In the genomic region with DNA sequence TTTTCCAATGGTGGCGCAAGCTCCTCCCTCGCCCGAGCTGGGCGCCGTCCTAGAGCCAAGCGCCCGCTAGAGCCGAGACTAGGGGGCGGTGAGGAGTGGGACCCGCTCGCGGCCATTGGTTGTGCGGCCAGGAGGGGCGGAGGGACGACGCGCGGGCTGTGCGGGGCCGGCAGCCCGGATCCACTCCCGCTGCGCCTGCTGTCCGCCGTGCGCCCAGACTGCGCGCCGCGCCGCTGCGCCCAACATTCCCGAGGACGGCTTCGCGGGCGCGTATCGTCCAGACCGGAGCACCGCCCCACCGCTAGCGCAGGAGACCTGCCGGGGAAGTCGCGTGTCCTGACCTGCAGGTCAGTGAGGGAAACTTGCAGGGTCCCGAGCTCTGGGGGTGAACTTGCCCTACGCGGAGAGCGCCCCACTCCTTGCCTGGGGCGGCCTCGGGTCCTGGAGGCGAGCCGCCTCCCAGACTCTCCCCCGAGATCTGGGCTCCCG, we compare ENCODE assay signal across 10 cellular contexts. TPM values are rescaled to one million over a fixed set of nuclear protein-coding genes. Genes with fewer than 3 reads are reported as not detected.
DNase-seq lines count a peak whose midpoint lies in the region; ATAC-seq, FAIRE-seq and TF ChIP-seq lines count a peak whose summit lies in the region.
"Had no signal": no experiment of that assay in that cellular context is flagged by ENCODE, and none has a peak within 500 bp of the region (broad histone marks: within the 10 kb centered on the region; RNA-seq: fewer than 3 reads in every experiment).

Gene SERTM1, plus strand, starts transcription at position 183 of the 489 bp plus-strand sequence. CDS start 21,059 bp downstream, outside the sequence.

- peaks cover 36% of the 10 kb centered on the region for H3K27me3 Mint-ChIP-seq in activated T-helper 17 cell treated with anti-CD3 and anti-CD28 coated beads, Interleukin-2, amount 50 U/mL, for 72 hours
- H3K27me3 Mint-ChIP-seq in T-cell, result peaks cover 33 to 43% of the 10 kb centered on the region in 2 donors

- H3K4me1 Mint-ChIP-seq in activated T-helper 17 cell treated with anti-CD3 and anti-CD28 coated beads, Interleukin-2, amount 50 U/mL, for 72 hours, result no peaks in the 10 kb centered on the region
- peaks cover 0 to 4% (median 0%) of the 10 kb centered on the region in 3 donors for H3K4me1 Mint-ChIP-seq in T-cell

- peaks cover 0 to 9% (median 0%) of the 10 kb centered on the region in 4 donors for H3K27me3 ChIP-seq in pancreas

- WGBS in pancreas, 2 donors, result 2% methylated on average over 56 of the region's 56 CpGs

- CTCF ChIA-PET in T-cell (lab: Charles Lee), result no interaction called here

- H3K9me3 Mint-ChIP-seq in activated T-helper 17 cell treated with anti-CD3 and anti-CD28 coated beads, Interleukin-2, amount 50 U/mL, for 72 hours, result peaks cover 7% of the 10 kb centered on the region
- peaks cover under 1 to 4% (median 3%) of the 10 kb centered on the region in 3 donors for H3K9me3 Mint-ChIP-seq in T-cell

- H3K36me3 ChIP-seq in pancreas, result no peaks in the 10 kb centered on the region

- no peak within 1 kb of the TSS for H3K27ac ChIP-seq in pancreas

- H3K27ac Mint-ChIP-seq in activated T-helper 17 cell treated with anti-CD3 and anti-CD28 coated beads, Interleukin-2, amount 50 U/mL, for 72 hours, result no peak within 1 kb of the TSS
- H3K27ac Mint-ChIP-seq in T-cell, result peak within 1 kb of the TSS in 1 of 2 donors; percentile 15
- H3K27ac Mint-ChIP-seq: activated naive CD4-positive, alpha-beta T cell treated with anti-CD3 and anti-CD28 coated beads, Interleukin-2, amount 50 U/mL, for 24 hours had no signal

- H3K4me1 ChIP-seq in pancreas, result no peaks in the 10 kb centered on the region

- ATAC-seq in pancreas, result peak in 3 of 4 donors; percentile 25 to 85 (median 74)
- ATAC-seq in activated T-helper 17 cell treated with anti-CD3 and anti-CD28 coated beads, Interleukin-2, amount 50 U/mL, for 72 hours (replicated peaks), result no peak
- ATAC-seq in T-cell (replicated peaks in 1 of 4), result no peak

- no peak for FAIRE-seq in pancreas (lab: Jason Lieb, UNC)
- FAIRE-seq: GM12892 had no signal

- intact Hi-C loops in pancreas (cut with DNase I), result no loop called here

- peak; percentile 38 for DNase-seq in DMS79 treated with DMSO at 0.1 percent for 48 hours (lab: John Stamatoyannopoulos, UW)
- peak; percentile 50 to 79 for DNase-seq in NCI-H524 (lab: John Stamatoyannopoulos, UW)
- DNase-seq in fibroblast of villous mesenchyme (ENCODE audit: low read depth), result peak; percentile 4
- DNase-seq in pancreas, result peak in 2 of 6 donors; percentile 49 to 53
- no peak for DNase-seq in dedifferentiated amniotic fluid mesenchymal stem cell (ENCODE audit: extremely low spot score)
- no peak for DNase-seq in stimulated activated CD8-positive, alpha-beta memory T cell treated with anti-CD3 and anti-CD28 coated beads, Interleukin-4, amount 100 ng/mL, for 48 hours
- no peak for DNase-seq in T-cell

- TF ChIP-seq CTCF in fibroblast of villous mesenchyme (IDR thresholded peaks at IDR 0.05; ENCODE audit: insufficient read depth, low read depth, low read length) (no peak), pancreas (IDR thresholded peaks at IDR 0.05) (no peak)

- no peaks in the 10 kb centered on the region for H3K9me3 ChIP-seq in pancreas

- no peak within 1 kb of the TSS for H3K4me3 Mint-ChIP-seq in activated T-helper 17 cell treated with anti-CD3 and anti-CD28 coated beads, Interleukin-2, amount 50 U/mL, for 72 hours
- no peak within 1 kb of the TSS for H3K4me3 Mint-ChIP-seq in T-cell
- H3K4me3 Mint-ChIP-seq: activated naive CD4-positive, alpha-beta T cell treated with anti-CD3 and anti-CD28 coated beads, Interleukin-2, amount 50 U/mL, for 24 hours had no signal

- H3K36me3 Mint-ChIP-seq in activated T-helper 17 cell treated with anti-CD3 and anti-CD28 coated beads, Interleukin-2, amount 50 U/mL, for 72 hours (ENCODE audit: low read depth), result no peaks in the 10 kb centered on the region
- H3K36me3 Mint-ChIP-seq in T-cell, result no peaks in the 10 kb centered on the region
- H3K36me3 Mint-ChIP-seq: activated naive CD4-positive, alpha-beta T cell treated with anti-CD3 and anti-CD28 coated beads, Interleukin-2, amount 50 U/mL, for 24 hours had no signal

- POLR2A ChIA-PET in T-cell (lab: Charles Lee), result no interaction called here

- H3K4me3 ChIP-seq in fibroblast of villous mesenchyme (ENCODE audit: low read depth, low read length), result peak within 1 kb of the TSS; percentile 15
- H3K4me3 ChIP-seq in pancreas, result no peak within 1 kb of the TSS

RNA-seq across cellular contexts. Expression of gene SERTM1, which starts in this region (rescaled TPM):
- not detected in 2 replicates for total RNA-seq in fibroblast of villous mesenchyme
- under 1 TPM in 4 of 6 donors, not detected in 2; 0.04 to 0.43 (median 0.20) TPM for total RNA-seq in pancreas
- polyA plus RNA-seq in pancreas, result 1 to 10 TPM in 1 of 2 donors, under 1 TPM in 1; 0.23 to 1.1 TPM
- not detected for total RNA-seq in activated T-helper 17 cell treated with anti-CD3 and anti-CD28 coated beads, Interleukin-2, amount 50 U/mL, for 72 hours
- not detected for total RNA-seq in T-cell

Comparison
In these comparisons a context has a peak if more than half of its experiments do, and no peak if none do; other contexts are left out.
1. Peak in DNase-seq and H3K4me3 ChIP-seq in fibroblast of villous mesenchyme; RNA of the gene not detected or under 1 TPM.
2. DNase-seq: peak in DMS79 treated with DMSO at 0.1 percent for 48 hours (single experiment) and NCI-H524 (2 of 2); none in dedifferentiated amniotic fluid mesenchymal stem cell (single experiment), stimulated activated CD8-positive, alpha-beta memory T cell treated with anti-CD3 and anti-CD28 coated beads, Interleukin-4, amount 100 ng/mL, for 48 hours (single experiment) and T-cell (0 of 34).
3. ATAC-seq: peak in pancreas (3 of 4); none in activated T-helper 17 cell treated with anti-CD3 and anti-CD28 coated beads, Interleukin-2, amount 50 U/mL, for 72 hours (single experiment) and T-cell (0 of 4).